25 cellular contexts compared by ENCODE assay signal in the genomic region with DNA sequence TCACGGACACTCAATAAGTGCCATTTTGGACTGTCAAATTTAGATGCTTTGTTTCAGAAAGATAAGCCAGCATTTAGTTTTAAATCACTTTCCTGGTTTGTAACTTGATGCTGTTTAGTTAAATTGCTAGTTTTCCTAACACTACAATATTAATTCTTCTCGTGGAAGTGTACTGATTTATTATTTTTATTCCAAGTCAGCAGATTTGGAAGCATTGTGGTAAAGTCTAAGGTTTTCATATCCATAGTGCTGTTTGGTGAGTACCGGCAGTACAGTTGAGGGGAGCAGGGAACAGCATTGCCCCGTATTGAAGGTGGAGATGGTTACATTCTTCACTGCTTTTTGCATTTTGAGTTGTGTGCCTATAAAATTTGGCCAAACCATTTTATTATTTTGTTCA. TPM values are rescaled to one million over a fixed set of nuclear protein-coding genes. Genes with fewer than 3 reads are reported as not detected.
"Had no signal": no experiment of that assay in that cellular context is flagged by ENCODE, and none has a peak within 500 bp of the region (broad histone marks: within the 10 kb centered on the region; RNA-seq: fewer than 3 reads in every experiment).

No MANE protein-coding gene starts in this region.

- H3K27ac Mint-ChIP-seq: activated B cell treated with CpG ODN at 0.5 μM for 24 hours; activated CD4-positive, alpha-beta T cell treated with anti-CD3 and anti-CD28 coated beads for 36 hours; activated naive CD4-positive, alpha-beta T cell treated with anti-CD3 and anti-CD28 coated beads for 36 hours; T-helper 2 cell treated with Interferon-gamma antibody and Interleukin-4, amounts not matched to agents 5 μg/mL and 100 μg/mL, for 36 hours had no signal

- H3K4me1 Mint-ChIP-seq: neural crest cell had no signal

- ATAC-seq: activated CD4-positive, alpha-beta T cell treated with anti-CD3 and anti-CD28 coated beads for 36 hours; heart right ventricle; left ventricle myocardium superior; mucosa of descending colon; right cardiac atrium had no signal

- H3K4me1 ChIP-seq: breast epithelium, parathyroid adenoma, spleen, tibial nerve had no signal

- FAIRE-seq: endothelial cell of umbilical vein, islet of Langerhans had no signal

- H3K27me3 Mint-ChIP-seq: activated B cell treated with CpG ODN at 0.5 μM for 24 hours; activated CD4-positive, alpha-beta T cell treated with anti-CD3 and anti-CD28 coated beads for 36 hours had no signal

- H3K79me2 ChIP-seq: parathyroid adenoma had no signal

- H3K4me3 Mint-ChIP-seq: activated B cell treated with CpG ODN at 0.5 μM for 24 hours; activated CD4-positive, alpha-beta T cell treated with anti-CD3 and anti-CD28 coated beads for 36 hours; activated naive CD4-positive, alpha-beta T cell treated with anti-CD3 and anti-CD28 coated beads for 36 hours; neural crest cell; T-helper 2 cell treated with Interferon-gamma antibody and Interleukin-4, amounts not matched to agents 5 μg/mL and 100 μg/mL, for 36 hours had no signal

- H2AFZ ChIP-seq: parathyroid adenoma had no signal

- H3K27ac ChIP-seq: breast epithelium, parathyroid adenoma, spleen, tibial nerve had no signal

- H3K9ac ChIP-seq: parathyroid adenoma had no signal

- DNase-seq: activated B cell treated with CpG ODN at 0.5 μM for 24 hours; activated CD4-positive, alpha-beta T cell treated with anti-CD3 and anti-CD28 coated beads for 36 hours; activated CD8-positive, alpha-beta memory T cell treated with anti-CD3 and anti-CD28 coated beads for 24 hours; activated effector memory CD4-positive, alpha-beta T cell treated with Interleukin-2 at 50 U/mL for 16 hours; activated naive CD4-positive, alpha-beta T cell treated with anti-CD3 and anti-CD28 coated beads for 36 hours; central memory CD4-positive, alpha-beta T cell; heart right ventricle; left ventricle myocardium superior; mucosa of descending colon; nucleus accumbens; right cardiac atrium; spleen; stimulated activated naive CD4-positive, alpha-beta T cell treated with Interleukin-2 at 50 U/mL for 16 hours; T-helper 1 cell had no signal

- H3K27me3 ChIP-seq: breast epithelium, heart right ventricle, spleen, tibial nerve had no signal

- H3K4me3 ChIP-seq: breast epithelium, heart right ventricle, mucosa of descending colon, spleen, tibial nerve had no signal

- H3K36me3 ChIP-seq: breast epithelium had no signal

RNA-seq across cellular contexts. Expression of a gene that starts 36.3 kb away (rescaled TPM):
- total RNA-seq: activated B cell treated with CpG ODN at 0.5 μM for 24 hours; activated CD4-positive, alpha-beta T cell treated with anti-CD3 and anti-CD28 coated beads for 36 hours; endothelial cell of umbilical vein; fibroblast of lung; fibroblast of villous mesenchyme; myocyte; pulmonary artery endothelial cell had no signal
- polyA plus RNA-seq: endothelial cell of umbilical vein had no signal
